21 cellular contexts compared by ENCODE assay signal in genomic region chr17:40936437-40936971, GRCh38. TPM values are rescaled to one million over a fixed set of nuclear protein-coding genes. Genes with fewer than 3 reads are reported as not detected.
DNase-seq lines count a peak whose midpoint lies in the region; ATAC-seq, FAIRE-seq and TF ChIP-seq lines count a peak whose summit lies in the region.
"Had no signal": no experiment of that assay in that cellular context is flagged by ENCODE, and none has a peak within 500 bp of the region (broad histone marks: within the 10 kb centered on the region; RNA-seq: fewer than 3 reads in every experiment).

No MANE protein-coding gene starts in this region.

- H3K36me3 ChIP-seq in IMR-90 (ENCODE audit: control insufficient read depth, insufficient read depth, low read length), result no peaks in the 10 kb centered on the region
- H3K36me3 ChIP-seq in astrocyte (ENCODE audit: insufficient read depth, low read length), result no peaks in the 10 kb centered on the region
- H3K36me3 ChIP-seq in smooth muscle cell (ENCODE audit: low read depth), result no peaks in the 10 kb centered on the region
- H3K36me3 ChIP-seq: HAP-1 had no signal

- H3K9me3 ChIP-seq in IMR-90 (ENCODE audit: control insufficient read depth, insufficient read depth, low read length) (no peaks in the 10 kb centered on the region), astrocyte (ENCODE audit: insufficient read depth, low read depth, low read length) (no peaks in the 10 kb centered on the region), smooth muscle cell (replicated peaks; ENCODE audit: low read depth) (no peaks in the 10 kb centered on the region)
- H3K9me3 ChIP-seq: HAP-1 had no signal

- no peaks in the 10 kb centered on the region for H3K27me3 Mint-ChIP-seq in astrocyte (ENCODE audit: low read depth, unreplicated experiment)

- H4K91ac ChIP-seq in IMR-90 (ENCODE audit: insufficient read depth, low read depth, low read length), result peak overlapping the region; percentile 14; the same call in 1 of the 2 replicates

- no peaks in the 10 kb centered on the region for H3K79me1 ChIP-seq in IMR-90 (ENCODE audit: low read depth in 1 of 2, low read length in 2 of 2)

- no peak overlapping the region for H2AK5ac ChIP-seq in IMR-90 (ENCODE audit: low read depth, low read length)

- BruUV-seq in IMR-90 (replicated peaks; lab: Mats Ljungman, UMichigan), result no TSS peak

- dilution Hi-C loops in IMR-90 (cut with HindIII; ENCODE audit: low sequenced_read_pairs, unreplicated experiment), result no loop called here

- H2AFZ ChIP-seq in IMR-90 (replicated peaks; ENCODE audit: low read length, poor library complexity), result no peak overlapping the region
- H2AFZ ChIP-seq in astrocyte (ENCODE audit: low read depth, low read length), result no peak overlapping the region
- H2AFZ ChIP-seq in smooth muscle cell (ENCODE audit: low read depth), result no peak overlapping the region

- in situ Hi-C loops in IMR-90 (cut with MboI; ENCODE audit: low sequenced_read_pairs), result no loop called here

- H3K27ac Mint-ChIP-seq in astrocyte (ENCODE audit: unreplicated experiment), result no peak overlapping the region
- H3K27ac Mint-ChIP-seq: IgD-negative memory B cell; naive thymus-derived CD8-positive, alpha-beta T cell had no signal

- CTCF ChIA-PET in IMR-90 (lab: Yijun Ruan, JAX), result no interaction called here

- intact Hi-C loops in IMR-90 (cut with micrococcal nuclease), result no loop called here
- intact Hi-C loops in left colon (cut with DNase I, micrococcal nuclease), result no loop called here

- no peak overlapping the region for H4K5ac ChIP-seq in IMR-90 (ENCODE audit: low read depth, low read length)

- H3K79me2 ChIP-seq in astrocyte (ENCODE audit: insufficient read depth, low read length), result no peaks in the 10 kb centered on the region
- H3K79me2 ChIP-seq in smooth muscle cell (ENCODE audit: low read depth), result no peaks in the 10 kb centered on the region

- no peak overlapping the region for H4K8ac ChIP-seq in IMR-90 (ENCODE audit: low read depth in 2 of 2, low read length in 2 of 2)

- no peak for TF ChIP-seq CTCF in IMR-90 (conservative IDR thresholded peaks at IDR 0.05; ENCODE audit: low read depth, low read length)
- TF ChIP-seq CTCF in astrocyte (IDR thresholded peaks at IDR 0.05; ENCODE audit: insufficient read depth, low read depth, low read length), result no peak
- TF ChIP-seq CTCF in smooth muscle cell (IDR thresholded peaks at IDR 0.05; ENCODE audit: borderline replicate concordance, insufficient read depth, poor library complexity, severe bottlenecking), result no peak

- no peak overlapping the region for H3K27ac ChIP-seq in IMR-90 (ENCODE audit: insufficient read depth, low read length)
- H3K27ac ChIP-seq in astrocyte (ENCODE audit: low read depth, low read length), result no peak overlapping the region
- peak overlapping the region; percentile 41 for H3K27ac ChIP-seq in smooth muscle cell (ENCODE audit: low read depth)
- H3K27ac ChIP-seq: RWPE1 had no signal

- no peak overlapping the region for H3K18ac ChIP-seq in IMR-90 (ENCODE audit: low read depth, low read length)

- no peaks in the 10 kb centered on the region for H4K20me1 ChIP-seq in IMR-90 (ENCODE audit: insufficient read depth, low read length)
- H4K20me1 ChIP-seq in astrocyte (ENCODE audit: insufficient read depth, low read length), result no peaks in the 10 kb centered on the region
- H4K20me1 ChIP-seq in smooth muscle cell (ENCODE audit: low read depth), result no peaks in the 10 kb centered on the region

- H3K14ac ChIP-seq in IMR-90 (replicated peaks; ENCODE audit: low read depth, low read length), result no peak overlapping the region

- H3K56ac ChIP-seq in IMR-90 (ENCODE audit: extremely low read depth, insufficient read depth, low read length), result no peak overlapping the region

- no peak for TF ChIP-seq POLR2A in IMR-90 (IDR thresholded peaks at IDR 0.05; ENCODE audit: low read depth, low read length)

- no peak overlapping the region for H2BK20ac ChIP-seq in IMR-90 (ENCODE audit: low read depth, low read length)

- H3K4me3 ChIP-seq in IMR-90 (ENCODE audit: insufficient read depth, low read depth, low read length), result no peak overlapping the region
- no peak overlapping the region for H3K4me3 ChIP-seq in astrocyte (ENCODE audit: insufficient read depth, low read depth, low read length)
- no peak overlapping the region for H3K4me3 ChIP-seq in smooth muscle cell
- H3K4me3 ChIP-seq: HAP-1 had no signal

- no peak overlapping the region for H3K4me3 Mint-ChIP-seq in astrocyte (ENCODE audit: unreplicated experiment)
- H3K4me3 Mint-ChIP-seq: IgD-negative memory B cell; naive thymus-derived CD8-positive, alpha-beta T cell had no signal

- H3F3A ChIP-seq in smooth muscle cell (ENCODE audit: low read depth), result no peaks in the 10 kb centered on the region

- POLR2A ChIA-PET in IMR-90 (lab: Charles Lee; ENCODE audit: unreplicated experiment), result no interaction called here

- no peaks in the 10 kb centered on the region for H3K36me3 Mint-ChIP-seq in astrocyte (ENCODE audit: low read depth, unreplicated experiment)
- H3K36me3 Mint-ChIP-seq: IgD-negative memory B cell; naive thymus-derived CD8-positive, alpha-beta T cell had no signal

- H3K4me1 Mint-ChIP-seq in astrocyte (ENCODE audit: low read depth, unreplicated experiment), result peaks cover 9% of the 10 kb centered on the region
- H3K4me1 Mint-ChIP-seq: naive thymus-derived CD8-positive, alpha-beta T cell had no signal

- H3K4ac ChIP-seq in IMR-90 (ENCODE audit: low read depth, low read length), result no peak overlapping the region; the same call in 1 of the 2 replicates

- no peak overlapping the region for H2AK9ac ChIP-seq in IMR-90 (replicated peaks; ENCODE audit: low read depth, low read length, poor library complexity)

- FAIRE-seq in astrocyte (lab: Jason Lieb, UNC), result no peak
- FAIRE-seq: G401.6, GM12892 had no signal

- no peak overlapping the region for H2BK15ac ChIP-seq in IMR-90 (ENCODE audit: low read depth, low read length)

- H2BK120ac ChIP-seq in IMR-90 (ENCODE audit: low read depth, low read length), result no peak overlapping the region

- H2BK5ac ChIP-seq in IMR-90 (ENCODE audit: low read depth, low read length, poor library complexity, severe bottlenecking), result no peak overlapping the region

- H3K9ac ChIP-seq in IMR-90 (ENCODE audit: low read depth, low read length) (no peak overlapping the region), astrocyte (ENCODE audit: low read length) (peak overlapping the region; percentile 48), smooth muscle cell (ENCODE audit: low read depth) (no peak overlapping the region)

- H3K4me1 ChIP-seq in IMR-90 (ENCODE audit: control insufficient read depth, insufficient read depth, low read length), result peaks cover 2% of the 10 kb centered on the region; the same call in 1 of the 2 replicates
- H3K4me1 ChIP-seq in astrocyte (ENCODE audit: insufficient read depth, low read length), result peaks cover 17% of the 10 kb centered on the region
- H3K4me1 ChIP-seq in smooth muscle cell (ENCODE audit: low read depth), result peaks cover 29% of the 10 kb centered on the region

- TF ChIP-seq RAD21 in IMR-90 (IDR thresholded peaks at IDR 0.05; ENCODE audit: low read length), result no peak

- WGBS in IMR-90 (ENCODE audit: extremely low coverage in 2 of 2, insufficient read length in 1 of 2), 2 experiments, result 88% methylated on average over 5 of the region's 19 CpGs; no CpG with 5 or more reads in 1 of the 2 experiments
- WGBS in smooth muscle cell (ENCODE audit: low lambda C conversion rate), result 88% methylated on average over 19 of the region's 19 CpGs

- no peak overlapping the region for H3K23ac ChIP-seq in IMR-90 (ENCODE audit: low read depth, low read length)

- peaks cover 2% of the 10 kb centered on the region for H3K9me3 Mint-ChIP-seq in astrocyte (ENCODE audit: unreplicated experiment)
- H3K9me3 Mint-ChIP-seq: IgD-negative memory B cell; naive thymus-derived CD8-positive, alpha-beta T cell had no signal

- H3K27me3 ChIP-seq in IMR-90 (ENCODE audit: control insufficient read depth, insufficient read depth, low read length) (no peaks in the 10 kb centered on the region), astrocyte (ENCODE audit: insufficient read depth, low read length) (no peaks in the 10 kb centered on the region), smooth muscle cell (ENCODE audit: low read depth) (no peaks in the 10 kb centered on the region)

- H3K9me1 ChIP-seq in IMR-90 (ENCODE audit: insufficient read depth, low read length), result no peaks in the 10 kb centered on the region

- no peak for ATAC-seq in IMR-90 (ENCODE audit: low read depth)
- peak; percentile 80 for ATAC-seq in left colon
- no peak for ATAC-seq in HG02981 (IDR thresholded peaks at IDR 0.05; ENCODE audit: unreplicated experiment)
- ATAC-seq: naive thymus-derived CD8-positive, alpha-beta T cell had no signal

- DNase-seq in IMR-90 (no peak), astrocyte (ENCODE audit: low read depth) (no peak), left colon (peak in 1 of 2 donors; percentile 7), smooth muscle cell (lab: John Stamatoyannopoulos, UW; ENCODE audit: unreplicated experiment) (no peak), NCI-H1930 (lab: John Stamatoyannopoulos, UW) (no peak), NCI-H146 treated with DMSO at 0.1 percent for 48 hours (lab: John Stamatoyannopoulos, UW; ENCODE audit: unreplicated experiment) (no peak), RPMI8226 (no peak)
- DNase-seq: activated CD4-positive, CD25-positive, alpha-beta regulatory T cell; activated effector memory CD4-positive, alpha-beta T cell treated with Interleukin-2 at 50 U/mL for 16 hours; foreskin melanocyte; naive thymus-derived CD8-positive, alpha-beta T cell; NCI-H2171 treated with DMSO at 0.1 percent for 48 hours; NCI-H82; T-helper 1 cell had no signal

- H3K4me2 ChIP-seq in IMR-90 (ENCODE audit: low read depth, low read length) (no peak overlapping the region), astrocyte (ENCODE audit: low read length) (no peak overlapping the region), smooth muscle cell (peak overlapping the region; percentile 17)

RNA-seq across cellular contexts. Expression of gene KRT23, which starts 0.9 kb away (rescaled TPM):
- total RNA-seq in IMR-90 (2012; rRNA removed), result 0.28 and 0.36 TPM in 2 replicates
- polyA plus RNA-seq in IMR-90 (2012; rRNA removed), result 0.32 and 0.39 TPM in 2 replicates
- polyA plus RNA-seq in IMR-90 (2012; cell fraction: cytosol; rRNA removed), result 0.11 and 0.41 TPM in 2 replicates
- polyA plus RNA-seq in IMR-90 (2012; cell fraction: nucleus; rRNA removed; ENCODE audit: low replicate concordance), result 0.09 and 0.17 TPM in 2 replicates
- total RNA-seq in astrocyte, result not detected in 2 replicates
- total RNA-seq in left colon, result under 1 TPM in 1 of 2 donors, not detected in 1; 0.28 TPM
- 39.7 and 46.3 TPM in 2 replicates for total RNA-seq in smooth muscle cell
- polyA plus RNA-seq in smooth muscle cell, result 4.5 and 14.4 TPM in 2 replicates
- total RNA-seq: naive thymus-derived CD8-positive, alpha-beta T cell had no signal
- polyA plus RNA-seq: IgD-negative memory B cell; naive thymus-derived CD8-positive, alpha-beta T cell had no signal

RNA-seq across cellular contexts. Expression of gene KRT39, which starts 30.2 kb away (rescaled TPM):
- total RNA-seq in IMR-90 (2012; rRNA removed) (not detected in 2 replicates), astrocyte (not detected in 2 replicates), left colon (not detected), smooth muscle cell (not detected in 2 replicates)
- polyA plus RNA-seq in IMR-90 (2012; rRNA removed) (0.15 TPM in 1 of 2 replicates, not detected in the other), smooth muscle cell (not detected in 2 replicates)
- 0.08 and 0.16 TPM in 2 replicates for polyA plus RNA-seq in IMR-90 (2012; cell fraction: cytosol; rRNA removed)
- 0.09 TPM in 1 of 2 replicates, not detected in the other for polyA plus RNA-seq in IMR-90 (2012; cell fraction: nucleus; rRNA removed; ENCODE audit: low replicate concordance)
- total RNA-seq: naive thymus-derived CD8-positive, alpha-beta T cell; temporal lobe had no signal
- polyA plus RNA-seq: IgD-negative memory B cell; naive thymus-derived CD8-positive, alpha-beta T cell had no signal

RNA-seq across cellular contexts. Expression of gene KRT40, which starts 47.6 kb away (rescaled TPM):
- total RNA-seq in IMR-90 (2012; rRNA removed), result not detected in 2 replicates
- not detected in 2 replicates for polyA plus RNA-seq in IMR-90 (2012; rRNA removed)
- polyA plus RNA-seq in IMR-90 (2012; cell fraction: cytosol; rRNA removed), result not detected in 2 replicates
- polyA plus RNA-seq in IMR-90 (2012; cell fraction: nucleus; rRNA removed; ENCODE audit: low replicate concordance), result not detected in 2 replicates
- not detected in 2 replicates for total RNA-seq in astrocyte
- total RNA-seq in left colon, result under 1 TPM; 0.21 to 0.39 TPM
- not detected in 2 replicates for total RNA-seq in smooth muscle cell
- polyA plus RNA-seq in smooth muscle cell, result not detected in 2 replicates
- total RNA-seq: naive thymus-derived CD8-positive, alpha-beta T cell; temporal lobe had no signal
- polyA plus RNA-seq: IgD-negative memory B cell; naive thymus-derived CD8-positive, alpha-beta T cell had no signal

RNA-seq across cellular contexts. Expression of gene KRT20, which starts 51.5 kb away (rescaled TPM):
- total RNA-seq in IMR-90 (2012; rRNA removed) (not detected in 2 replicates), astrocyte (not detected in 2 replicates), left colon (1,000 to 10,000 TPM; 1,413 to 1,967 TPM), smooth muscle cell (not detected in 2 replicates)
- polyA plus RNA-seq in IMR-90 (2012; rRNA removed) (not detected in 2 replicates), smooth muscle cell (not detected in 2 replicates)
- polyA plus RNA-seq in IMR-90 (2012; cell fraction: cytosol; rRNA removed), result not detected in 2 replicates
- not detected in 2 replicates for polyA plus RNA-seq in IMR-90 (2012; cell fraction: nucleus; rRNA removed; ENCODE audit: low replicate concordance)
- total RNA-seq: naive thymus-derived CD8-positive, alpha-beta T cell had no signal
- polyA plus RNA-seq: IgD-negative memory B cell; naive thymus-derived CD8-positive, alpha-beta T cell had no signal

RNA-seq across cellular contexts. Expression of gene KRTAP3-3, which starts 57.5 kb away (rescaled TPM):
- total RNA-seq in IMR-90 (2012; rRNA removed) (not detected in 2 replicates), astrocyte (not detected in 2 replicates), left colon (not detected), smooth muscle cell (not detected in 2 replicates)
- polyA plus RNA-seq in IMR-90 (2012; rRNA removed) (not detected in 2 replicates), smooth muscle cell (not detected in 2 replicates)
- polyA plus RNA-seq in IMR-90 (2012; cell fraction: cytosol; rRNA removed), result not detected in 2 replicates
- polyA plus RNA-seq in IMR-90 (2012; cell fraction: nucleus; rRNA removed; ENCODE audit: low replicate concordance), result not detected in 2 replicates
- total RNA-seq: naive thymus-derived CD8-positive, alpha-beta T cell; temporal lobe had no signal
- polyA plus RNA-seq: IgD-negative memory B cell; naive thymus-derived CD8-positive, alpha-beta T cell had no signal

Comparison
In these comparisons a context has a peak if more than half of its experiments do, and no peak if none do; other contexts are left out.
1. RNA of gene KRT23, which starts 0.9 kb away (total RNA-seq): 39.7 to 46.3 TPM in smooth muscle cell; 0.28 to 0.36 TPM in IMR-90, 0.28 TPM in left colon and not detected in astrocyte; every median in the first group is over 10 times any median in the second.